11 cellular contexts compared by ENCODE assay signal in genomic region chr2:218859994-218860831, GRCh38. TPM values are rescaled to one million over a fixed set of nuclear protein-coding genes. Genes with fewer than 3 reads are reported as not detected.
A peak's percentile ranks its signal among the peaks of the same experiment; 100 is the strongest.
DNase-seq lines count a peak whose midpoint lies in the region; ATAC-seq and TF ChIP-seq lines count a peak whose summit lies in the region.
"Had no signal": no experiment of that assay in that cellular context is flagged by ENCODE, and none has a peak within 500 bp of the region (broad histone marks: within the 10 kb centered on the region; RNA-seq: fewer than 3 reads in every experiment).

No MANE protein-coding gene starts in this region.

- no peak overlapping the region for H3K9ac ChIP-seq in mesenchymal stem cell (ENCODE audit: low read length)

- no peak overlapping the region for H4K8ac ChIP-seq in mesenchymal stem cell (ENCODE audit: low read length)

- peaks cover 5% of the 10 kb centered on the region for H3K4me1 Mint-ChIP-seq in MCF 10A (ENCODE audit: insufficient read depth, unreplicated experiment)

- no peak overlapping the region for H3K27ac ChIP-seq in mesenchymal stem cell (ENCODE audit: low read length, poor library complexity, severe bottlenecking)
- H3K27ac ChIP-seq in thoracic aorta: peak overlapping the region in 1 of 2 donors; percentile 28

- H3K4me3 Mint-ChIP-seq in MCF 10A (ENCODE audit: unreplicated experiment): peak overlapping the region; percentile 57

- no peak for ATAC-seq in thoracic aorta (ENCODE audit: insufficient number of reproducible peaks, low FRiP score, low read depth)

- H4K91ac ChIP-seq in mesenchymal stem cell (ENCODE audit: low read length): no peak overlapping the region

- intact Hi-C loops in MCF 10A (cut with micrococcal nuclease): no loop called here

- H2BK5ac ChIP-seq in mesenchymal stem cell (ENCODE audit: low read depth, low read length, poor library complexity, severe bottlenecking): no peak overlapping the region

- TF ChIP-seq CTCF in MCF 10A (IDR thresholded peaks at IDR 0.05; ENCODE audit: unreplicated experiment) (no peak), thoracic aorta (IDR thresholded peaks at IDR 0.05) (no peak)

- 8% methylated on average over 37 of the region's 46 CpGs for WGBS in mesenchymal stem cell

- no peaks in the 10 kb centered on the region for H3K36me3 Mint-ChIP-seq in MCF 10A (ENCODE audit: insufficient read depth, unreplicated experiment)

- H3K4me2 ChIP-seq in mesenchymal stem cell (ENCODE audit: low read length, poor library complexity, severe bottlenecking): peak overlapping the region; percentile 49

- no peak overlapping the region for H3K4ac ChIP-seq in mesenchymal stem cell (ENCODE audit: low read depth in 1 of 2, low read length in 2 of 2)

- H2BK12ac ChIP-seq in mesenchymal stem cell (ENCODE audit: low read length in 2 of 2): no peak overlapping the region

- no peak overlapping the region for H2BK120ac ChIP-seq in mesenchymal stem cell (ENCODE audit: low read depth, low read length)

- H3K9me3 ChIP-seq in mesenchymal stem cell (ENCODE audit: control insufficient read depth, low read length) (no peaks in the 10 kb centered on the region), thoracic aorta (no peaks in the 10 kb centered on the region)

- no peak overlapping the region for H3K18ac ChIP-seq in mesenchymal stem cell (ENCODE audit: low read depth in 1 of 2, low read length in 2 of 2)

- H2AFZ ChIP-seq in mesenchymal stem cell (ENCODE audit: low read depth, low read length): no peak overlapping the region

- no peak overlapping the region for H3K27ac Mint-ChIP-seq in MCF 10A (ENCODE audit: low read depth, unreplicated experiment)

- H3K27me3 Mint-ChIP-seq in MCF 10A (ENCODE audit: insufficient read depth, unreplicated experiment): peaks cover 70% of the 10 kb centered on the region

- CTCF ChIA-PET in MCF 10A (lab: Yijun Ruan, JAX): interaction anchor here (0.6 to 6.5 kb wide), 4 partner anchors 16 to 205 kb away, joined by 3 to 44 read pairs (median 4); partner anchors contain the start of gene TTLL4

- H3K14ac ChIP-seq in mesenchymal stem cell (ENCODE audit: low read length in 2 of 2): no peak overlapping the region

- H3K4me1 ChIP-seq in mesenchymal stem cell (ENCODE audit: control insufficient read depth, insufficient read depth, low read depth, low read length) (peaks cover 20% of the 10 kb centered on the region), thoracic aorta (ENCODE audit: control insufficient read depth in 1 of 2, low read depth in 2 of 2) (peaks cover 18 to 21% of the 10 kb centered on the region in 2 donors)

- POLR2A ChIA-PET in MCF 10A (lab: Yijun Ruan, JAX): interaction anchor here (1.2 kb wide), 1 partner anchor 9 kb away, joined by 3 read pairs; no protein-coding TSS in a partner anchor

- no peak overlapping the region for H2AK5ac ChIP-seq in mesenchymal stem cell (ENCODE audit: low read length, severe bottlenecking)

- H2BK15ac ChIP-seq in mesenchymal stem cell (ENCODE audit: low read depth, poor library complexity, severe bottlenecking): peak overlapping the region; percentile 12

- peak overlapping the region in 1 of 2 experiments; percentile 16 for H3K4me3 ChIP-seq in mesenchymal stem cell (ENCODE audit: insufficient read depth in 1 of 2, low read depth in 1 of 2, low read length in 2 of 2)
- H3K4me3 ChIP-seq in thoracic aorta: peak overlapping the region; percentile 65

- peak overlapping the region in 1 of 2 experiments; percentile 17 for H3K23ac ChIP-seq in mesenchymal stem cell (ENCODE audit: low read length in 2 of 2)

- no TSS peak for BruUV-seq in MCF 10A (replicated peaks; lab: Mats Ljungman, UMichigan)

- DNase-seq in activated CD8-positive, alpha-beta memory T cell treated with anti-CD3 and anti-CD28 coated beads for 24 hours: peak; percentile 57
- DNase-seq in activated CD8-positive, alpha-beta memory T cell treated with anti-CD3 and anti-CD28 coated beads, Interleukin-2, amount 50 U/mL, for 4 hours: no peak
- no peak for DNase-seq in MCF 10A (ENCODE audit: unreplicated experiment)
- DNase-seq in mesenchymal stem cell: no peak
- DNase-seq in thoracic aorta (ENCODE audit: low spot score): no peak
- DNase-seq in NCI-H2227 (lab: John Stamatoyannopoulos, UW; ENCODE audit: unreplicated experiment): no peak
- no peak for DNase-seq in stimulated activated CD4-positive, alpha-beta T cell treated with anti-CD3 and anti-CD28 coated beads, Interleukin-4, amount 100 ng/mL, for 24 hours
- DNase-seq in EL: no peak

- H3K36me3 ChIP-seq in mesenchymal stem cell (ENCODE audit: control insufficient read depth in 1 of 2, insufficient read depth in 2 of 2, low read depth in 1 of 2, low read length in 2 of 2) (no peaks in the 10 kb centered on the region), thoracic aorta (no peaks in the 10 kb centered on the region)

- peaks cover 80 to 88% of the 10 kb centered on the region in 2 experiments for H3K27me3 ChIP-seq in mesenchymal stem cell (ENCODE audit: control insufficient read depth in 1 of 2, insufficient read depth in 1 of 2, low read length in 2 of 2)
- H3K27me3 ChIP-seq in thoracic aorta (replicated peaks; ENCODE audit: insufficient read depth): peaks cover 22% of the 10 kb centered on the region

- no peaks in the 10 kb centered on the region for H3K9me3 Mint-ChIP-seq in MCF 10A (ENCODE audit: unreplicated experiment)

- H3K79me1 ChIP-seq in mesenchymal stem cell (replicated peaks; ENCODE audit: low read length, poor library complexity, severe bottlenecking): no peaks in the 10 kb centered on the region

RNA-seq across cellular contexts. Expression of gene WNT6, which starts 0.6 kb away (rescaled TPM):
- total RNA-seq in MCF 10A (2022): not detected in 2 replicates
- polyA plus RNA-seq in mesenchymal stem cell (2013, experiment 1 of 2): not detected
- not detected for polyA plus RNA-seq in mesenchymal stem cell (2013, experiment 2 of 2)
- total RNA-seq in thoracic aorta: 1 to 10 TPM in 1 of 2 donors, under 1 TPM in 1; 0.27 to 2.5 TPM
- total RNA-seq: esophagus mucosa had no signal

RNA-seq across cellular contexts. Expression of gene WNT10A, which starts 20.4 kb away (rescaled TPM):
- 0.44 TPM in 1 of 2 replicates, not detected in the other for total RNA-seq in MCF 10A (2022)
- not detected for polyA plus RNA-seq in mesenchymal stem cell (2013, experiment 1 of 2)
- not detected for polyA plus RNA-seq in mesenchymal stem cell (2013, experiment 2 of 2)
- total RNA-seq in thoracic aorta: 1 to 10 TPM in 1 of 2 donors, not detected in 1; 1.6 TPM

RNA-seq across cellular contexts. Expression of gene PRKAG3, which starts 28.6 kb away (rescaled TPM):
- total RNA-seq in MCF 10A (2022) (not detected in 2 replicates), thoracic aorta (under 1 TPM in 1 of 2 donors, not detected in 1; 0.28 TPM)
- not detected for polyA plus RNA-seq in mesenchymal stem cell (2013, experiment 1 of 2)
- polyA plus RNA-seq in mesenchymal stem cell (2013, experiment 2 of 2): not detected
- total RNA-seq: activated CD8-positive, alpha-beta memory T cell treated with anti-CD3 and anti-CD28 coated beads for 36 hours; esophagus mucosa had no signal
- polyA plus RNA-seq: small intestine had no signal
